8 cellular contexts compared by ENCODE assay signal in genomic region chr11:67464411-67465189, GRCh38. TPM values are rescaled to one million over a fixed set of nuclear protein-coding genes. Genes with fewer than 3 reads are reported as not detected.
DNase-seq lines count a peak whose midpoint lies in the region; ATAC-seq and TF ChIP-seq lines count a peak whose summit lies in the region.

No MANE protein-coding gene starts in this region.

- H3K27ac ChIP-seq in skeletal muscle tissue (ENCODE audit: low read depth, low read length), result peak overlapping the region; percentile 76

- H3K36me3 ChIP-seq in skeletal muscle tissue (ENCODE audit: control insufficient read depth in 3 of 3, insufficient read depth in 3 of 3, low read length in 3 of 3), result peaks cover 0 to 2% (median 0%) of the 10 kb centered on the region in 3 donors

- no peaks in the 10 kb centered on the region for H3K9me3 ChIP-seq in skeletal muscle tissue (ENCODE audit: control insufficient read depth in 3 of 3, low read length in 3 of 3)

- intact Hi-C loops in MCF 10A (cut with micrococcal nuclease), result loop anchor here (1.0 kb wide), 1 partner anchor 21 kb away; the partner anchor contains the start of gene CORO1B

- DNase-seq in GF-D8 (lab: John Stamatoyannopoulos, UW) (peak; percentile 74), NCI-H1930 (lab: John Stamatoyannopoulos, UW) (peak; percentile 81 to 83), UCSD-AML1 (lab: John Stamatoyannopoulos, UW; ENCODE audit: unreplicated experiment) (peak; percentile 90), MCF 10A (ENCODE audit: unreplicated experiment) (peak; percentile 91), iPS-NIHi11 (ENCODE audit: low spot score) (peak; percentile 96)

- POLR2A ChIA-PET in MCF 10A (lab: Yijun Ruan, JAX), result interaction anchor here (0.5 to 3.2 kb wide), 15 partner anchors 17 to 1745 kb away, joined by 3 to 19 read pairs (median 4); partner anchors contain the start of genes AIP, CLCF1, FIBP and GSTP1

- H3K4me1 ChIP-seq in skeletal muscle tissue (ENCODE audit: control insufficient read depth in 3 of 3, insufficient read depth in 3 of 3, low read length in 3 of 3), result peaks cover 19 to 28% (median 21%) of the 10 kb centered on the region in 3 donors

- CTCF ChIA-PET in MCF 10A (lab: Yijun Ruan, JAX), result interaction anchor here (0.7 to 1.6 kb wide), 4 partner anchors 22 to 48 kb away, joined by 3 to 8 read pairs (median 4); partner anchors contain the start of genes CDK2AP2 and CORO1B

- H3K4me1 Mint-ChIP-seq in MCF 10A (ENCODE audit: insufficient read depth, unreplicated experiment), result peaks cover 20% of the 10 kb centered on the region

- ATAC-seq in HG02678 (IDR thresholded peaks at IDR 0.05; ENCODE audit: unreplicated experiment) (peak; percentile 55), GM18519 (IDR thresholded peaks at IDR 0.05; ENCODE audit: low FRiP score, unreplicated experiment) (no peak)

- BruUV-seq in MCF 10A (replicated peaks; lab: Mats Ljungman, UMichigan), result no TSS peak

- no peaks in the 10 kb centered on the region for H3K27me3 ChIP-seq in skeletal muscle tissue (ENCODE audit: control insufficient read depth in 3 of 3, insufficient read depth in 3 of 3, low read length in 3 of 3)

- H3K27me3 Mint-ChIP-seq in MCF 10A (ENCODE audit: insufficient read depth, unreplicated experiment), result no peaks in the 10 kb centered on the region

- H3K27ac Mint-ChIP-seq in MCF 10A (ENCODE audit: low read depth, unreplicated experiment), result peak overlapping the region; percentile 91

- H3K36me3 Mint-ChIP-seq in MCF 10A (ENCODE audit: insufficient read depth, unreplicated experiment), result peaks cover 13% of the 10 kb centered on the region

- H3K9me3 Mint-ChIP-seq in MCF 10A (ENCODE audit: unreplicated experiment), result no peaks in the 10 kb centered on the region

- peak overlapping the region; percentile 62 to 79 (median 74) for H3K9ac ChIP-seq in skeletal muscle tissue (ENCODE audit: low read depth in 1 of 3, low read length in 3 of 3)

- H3K4me3 ChIP-seq in skeletal muscle tissue (ENCODE audit: low read length in 3 of 3), result peak overlapping the region; percentile 69 to 76 (median 73)

- H3K4me3 Mint-ChIP-seq in MCF 10A (ENCODE audit: unreplicated experiment), result peak overlapping the region; percentile 82

- no peak for TF ChIP-seq CTCF in MCF 10A (IDR thresholded peaks at IDR 0.05; ENCODE audit: unreplicated experiment)

RNA-seq across cellular contexts. Expression of gene TMEM134, which starts 4.5 kb away (rescaled TPM):
- total RNA-seq in MCF 10A (2022) (49.7 and 50.1 TPM in 2 replicates), skeletal muscle tissue (17.2 TPM)

RNA-seq across cellular contexts. Expression of gene CABP4, which starts 9.4 kb away (rescaled TPM):
- total RNA-seq in MCF 10A (2022), result not detected in 2 replicates
- total RNA-seq in skeletal muscle tissue, result 0.52 TPM

RNA-seq across cellular contexts. Expression of gene GPR152, which starts 12.1 kb away (rescaled TPM):
- total RNA-seq in MCF 10A (2022), result not detected in 2 replicates
- not detected for total RNA-seq in skeletal muscle tissue

RNA-seq across cellular contexts. Expression of gene AIP, which starts 18.2 kb away (rescaled TPM):
- total RNA-seq in MCF 10A (2022) (28.7 and 30.5 TPM in 2 replicates), skeletal muscle tissue (84.5 TPM)

RNA-seq across cellular contexts. Expression of gene CORO1B, which starts 21.3 kb away (rescaled TPM):
- total RNA-seq in MCF 10A (2022) (44.9 and 59.8 TPM in 2 replicates), skeletal muscle tissue (34.4 TPM)
